Comparison of ENCODE assay signal across 5 cellular contexts in genomic region chr3:87789049-87789448, GRCh38. TPM values are rescaled to one million over a fixed set of nuclear protein-coding genes. Genes with fewer than 3 reads are reported as not detected.
"Had no signal": no experiment of that assay in that cellular context is flagged by ENCODE, and none has a peak within 500 bp of the region (broad histone marks: within the 10 kb centered on the region; RNA-seq: fewer than 3 reads in every experiment).

No MANE protein-coding gene starts in this region.

RNA-seq across cellular contexts. Expression of gene HTR1F, which starts 3.5 kb away (rescaled TPM):
- total RNA-seq: HepG2, HT-29, HT1080, IMR-90 had no signal
- polyA plus RNA-seq: HepG2, IgD-negative memory B cell, IMR-90 had no signal
